1 cellular context compared by ENCODE assay signal in genomic region chr16:5015351-5015750, GRCh38.
TF ChIP-seq lines count a peak whose summit lies in the region.

No MANE protein-coding gene starts in this region.

TF ChIP-seq in IMR-90, 13 proteins besides CTCF, POLR2A, EP300 and RAD21:
- TF ChIP-seq USF2 (IDR thresholded peaks at IDR 0.05; ENCODE audit: low read depth, low read length): 0 out of 2 replicates have a peak, but pooled peaks have one; percentile 18
- no peak for TF ChIP-seq MAZ (IDR thresholded peaks at IDR 0.05; ENCODE audit: borderline replicate concordance, low read depth, low read length)
